1 cellular context compared by ENCODE assay signal in the genomic region with DNA sequence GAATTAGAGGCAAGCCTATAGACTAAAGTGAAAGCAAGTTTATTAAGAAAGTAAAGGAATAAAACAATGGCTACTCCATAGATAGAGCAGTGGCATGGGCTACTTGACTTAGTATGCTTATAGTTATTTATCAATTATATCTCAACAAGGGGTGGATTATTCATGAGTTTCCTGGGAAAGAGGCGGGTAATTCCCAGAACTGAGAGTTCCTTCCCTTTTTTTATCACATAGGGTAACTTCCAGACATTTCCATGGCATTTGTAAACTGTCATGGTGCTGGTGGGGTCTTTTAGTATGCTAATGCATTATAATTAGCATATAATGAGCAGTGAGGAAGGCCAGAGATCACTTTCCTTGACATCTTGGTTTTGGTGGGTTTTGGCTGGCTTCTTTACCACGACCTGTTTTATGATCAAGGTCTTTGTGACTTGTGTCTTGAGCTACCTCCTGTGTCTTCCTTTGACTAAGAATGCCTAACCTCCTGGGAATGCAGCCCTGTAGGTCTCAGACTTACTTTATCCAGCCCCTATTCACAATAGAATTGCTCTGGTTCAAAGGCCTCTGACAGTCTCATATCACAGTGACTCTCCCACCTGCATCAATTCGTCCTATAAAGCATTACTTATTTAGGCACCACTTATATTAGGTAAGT.
A peak's percentile ranks its signal among the peaks of the same experiment; 100 is the strongest.
TF ChIP-seq lines count a peak whose summit lies in the region.

No MANE protein-coding gene starts in this region.

TF ChIP-seq in GM23338, 12 proteins besides CTCF, POLR2A, EP300 and RAD21:
- TF ChIP-seq, protein P1, sequence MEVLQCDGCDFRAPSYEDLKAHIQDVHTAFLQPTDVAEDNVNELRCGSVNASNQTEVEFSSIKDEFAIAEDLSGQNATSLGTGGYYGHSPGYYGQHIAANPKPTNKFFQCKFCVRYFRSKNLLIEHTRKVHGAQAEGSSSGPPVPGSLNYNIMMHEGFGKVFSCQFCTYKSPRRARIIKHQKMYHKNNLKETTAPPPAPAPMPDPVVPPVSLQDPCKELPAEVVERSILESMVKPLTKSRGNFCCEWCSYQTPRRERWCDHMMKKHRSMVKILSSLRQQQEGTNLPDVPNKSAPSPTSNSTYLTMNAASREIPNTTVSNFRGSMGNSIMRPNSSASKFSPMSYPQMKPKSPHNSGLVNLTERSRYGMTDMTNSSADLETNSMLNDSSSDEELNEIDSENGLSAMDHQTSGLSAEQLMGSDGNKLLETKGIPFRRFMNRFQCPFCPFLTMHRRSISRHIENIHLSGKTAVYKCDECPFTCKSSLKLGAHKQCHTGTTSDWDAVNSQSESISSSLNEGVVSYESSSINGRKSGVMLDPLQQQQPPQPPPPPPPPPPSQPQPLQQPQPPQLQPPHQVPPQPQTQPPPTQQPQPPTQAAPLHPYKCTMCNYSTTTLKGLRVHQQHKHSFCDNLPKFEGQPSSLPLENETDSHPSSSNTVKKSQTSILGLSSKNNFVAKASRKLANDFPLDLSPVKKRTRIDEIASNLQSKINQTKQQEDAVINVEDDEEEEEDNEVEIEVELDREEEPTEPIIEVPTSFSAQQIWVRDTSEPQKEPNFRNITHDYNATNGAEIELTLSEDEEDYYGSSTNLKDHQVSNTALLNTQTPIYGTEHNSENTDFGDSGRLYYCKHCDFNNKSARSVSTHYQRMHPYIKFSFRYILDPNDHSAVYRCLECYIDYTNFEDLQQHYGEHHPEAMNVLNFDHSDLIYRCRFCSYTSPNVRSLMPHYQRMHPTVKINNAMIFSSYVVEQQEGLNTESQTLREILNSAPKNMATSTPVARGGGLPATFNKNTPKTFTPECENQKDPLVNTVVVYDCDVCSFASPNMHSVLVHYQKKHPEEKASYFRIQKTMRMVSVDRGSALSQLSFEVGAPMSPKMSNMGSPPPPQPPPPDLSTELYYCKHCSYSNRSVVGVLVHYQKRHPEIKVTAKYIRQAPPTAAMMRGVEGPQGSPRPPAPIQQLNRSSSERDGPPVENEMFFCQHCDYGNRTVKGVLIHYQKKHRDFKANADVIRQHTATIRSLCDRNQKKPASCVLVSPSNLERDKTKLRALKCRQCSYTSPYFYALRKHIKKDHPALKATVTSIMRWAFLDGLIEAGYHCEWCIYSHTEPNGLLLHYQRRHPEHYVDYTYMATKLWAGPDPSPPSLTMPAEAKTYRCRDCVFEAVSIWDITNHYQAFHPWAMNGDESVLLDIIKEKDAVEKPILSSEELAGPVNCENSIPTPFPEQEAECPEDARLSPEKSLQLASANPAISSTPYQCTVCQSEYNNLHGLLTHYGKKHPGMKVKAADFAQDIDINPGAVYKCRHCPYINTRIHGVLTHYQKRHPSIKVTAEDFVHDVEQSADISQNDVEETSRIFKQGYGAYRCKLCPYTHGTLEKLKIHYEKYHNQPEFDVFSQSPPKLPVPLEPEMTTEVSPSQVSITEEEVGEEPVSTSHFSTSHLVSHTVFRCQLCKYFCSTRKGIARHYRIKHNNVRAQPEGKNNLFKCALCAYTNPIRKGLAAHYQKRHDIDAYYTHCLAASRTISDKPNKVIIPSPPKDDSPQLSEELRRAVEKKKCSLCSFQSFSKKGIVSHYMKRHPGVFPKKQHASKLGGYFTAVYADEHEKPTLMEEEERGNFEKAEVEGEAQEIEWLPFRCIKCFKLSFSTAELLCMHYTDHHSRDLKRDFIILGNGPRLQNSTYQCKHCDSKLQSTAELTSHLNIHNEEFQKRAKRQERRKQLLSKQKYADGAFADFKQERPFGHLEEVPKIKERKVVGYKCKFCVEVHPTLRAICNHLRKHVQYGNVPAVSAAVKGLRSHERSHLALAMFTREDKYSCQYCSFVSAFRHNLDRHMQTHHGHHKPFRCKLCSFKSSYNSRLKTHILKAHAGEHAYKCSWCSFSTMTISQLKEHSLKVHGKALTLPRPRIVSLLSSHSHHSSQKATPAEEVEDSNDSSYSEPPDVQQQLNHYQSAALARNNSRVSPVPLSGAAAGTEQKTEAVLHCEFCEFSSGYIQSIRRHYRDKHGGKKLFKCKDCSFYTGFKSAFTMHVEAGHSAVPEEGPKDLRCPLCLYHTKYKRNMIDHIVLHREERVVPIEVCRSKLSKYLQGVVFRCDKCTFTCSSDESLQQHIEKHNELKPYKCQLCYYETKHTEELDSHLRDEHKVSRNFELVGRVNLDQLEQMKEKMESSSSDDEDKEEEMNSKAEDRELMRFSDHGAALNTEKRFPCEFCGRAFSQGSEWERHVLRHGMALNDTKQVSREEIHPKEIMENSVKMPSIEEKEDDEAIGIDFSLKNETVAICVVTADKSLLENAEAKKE (CRISPR knock-in tag; IDR thresholded peaks at IDR 0.05) = peak; percentile 99
- peak; percentile 11; the same call in 1 of the 2 replicates for TF ChIP-seq NANOG (IDR thresholded peaks at IDR 0.05; ENCODE audit: borderline replicate concordance)
- no peak for TF ChIP-seq ZNF331 (CRISPR knock-in tag; IDR thresholded peaks at IDR 0.05; ENCODE audit: low read depth)
